In the genomic region with DNA sequence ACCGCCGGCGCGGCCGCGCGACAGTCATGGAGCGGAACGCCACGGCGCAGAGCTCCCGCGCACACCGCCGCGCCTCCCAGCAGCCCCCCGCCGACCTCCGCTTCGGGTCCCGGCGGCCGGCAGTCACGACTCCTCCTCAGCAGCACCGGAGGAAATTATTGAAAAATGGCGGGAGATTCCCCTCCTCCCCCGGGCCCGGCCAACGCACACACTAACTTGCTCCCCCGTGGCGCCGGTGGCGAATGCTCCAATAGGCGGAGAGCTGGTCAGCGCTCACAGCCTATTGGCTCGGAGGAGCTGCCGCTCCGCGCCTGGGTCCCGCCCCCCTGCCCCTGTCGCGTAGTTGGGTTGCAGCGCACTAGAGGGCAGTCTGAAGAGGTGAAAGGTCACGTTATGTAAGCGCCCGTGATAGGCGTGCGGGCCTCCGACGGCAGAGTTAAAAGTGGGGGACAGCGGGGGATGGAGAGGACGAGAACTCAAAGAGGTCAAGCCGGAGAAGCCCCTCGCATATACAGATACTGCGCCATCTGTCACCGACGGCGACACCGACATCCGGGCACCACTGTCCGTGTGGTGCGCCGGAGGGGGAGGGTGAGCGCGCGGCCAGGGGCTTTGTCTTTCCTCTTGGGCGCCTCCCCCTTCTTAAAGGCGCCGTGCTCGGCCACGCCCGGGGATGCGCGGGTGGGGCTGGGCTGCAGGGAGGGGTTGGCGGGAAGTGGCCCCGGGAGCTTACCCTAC, we compare ENCODE assay signal across 1 cellular context.
TF ChIP-seq lines count a peak whose summit lies in the region.

A gene with protein sequence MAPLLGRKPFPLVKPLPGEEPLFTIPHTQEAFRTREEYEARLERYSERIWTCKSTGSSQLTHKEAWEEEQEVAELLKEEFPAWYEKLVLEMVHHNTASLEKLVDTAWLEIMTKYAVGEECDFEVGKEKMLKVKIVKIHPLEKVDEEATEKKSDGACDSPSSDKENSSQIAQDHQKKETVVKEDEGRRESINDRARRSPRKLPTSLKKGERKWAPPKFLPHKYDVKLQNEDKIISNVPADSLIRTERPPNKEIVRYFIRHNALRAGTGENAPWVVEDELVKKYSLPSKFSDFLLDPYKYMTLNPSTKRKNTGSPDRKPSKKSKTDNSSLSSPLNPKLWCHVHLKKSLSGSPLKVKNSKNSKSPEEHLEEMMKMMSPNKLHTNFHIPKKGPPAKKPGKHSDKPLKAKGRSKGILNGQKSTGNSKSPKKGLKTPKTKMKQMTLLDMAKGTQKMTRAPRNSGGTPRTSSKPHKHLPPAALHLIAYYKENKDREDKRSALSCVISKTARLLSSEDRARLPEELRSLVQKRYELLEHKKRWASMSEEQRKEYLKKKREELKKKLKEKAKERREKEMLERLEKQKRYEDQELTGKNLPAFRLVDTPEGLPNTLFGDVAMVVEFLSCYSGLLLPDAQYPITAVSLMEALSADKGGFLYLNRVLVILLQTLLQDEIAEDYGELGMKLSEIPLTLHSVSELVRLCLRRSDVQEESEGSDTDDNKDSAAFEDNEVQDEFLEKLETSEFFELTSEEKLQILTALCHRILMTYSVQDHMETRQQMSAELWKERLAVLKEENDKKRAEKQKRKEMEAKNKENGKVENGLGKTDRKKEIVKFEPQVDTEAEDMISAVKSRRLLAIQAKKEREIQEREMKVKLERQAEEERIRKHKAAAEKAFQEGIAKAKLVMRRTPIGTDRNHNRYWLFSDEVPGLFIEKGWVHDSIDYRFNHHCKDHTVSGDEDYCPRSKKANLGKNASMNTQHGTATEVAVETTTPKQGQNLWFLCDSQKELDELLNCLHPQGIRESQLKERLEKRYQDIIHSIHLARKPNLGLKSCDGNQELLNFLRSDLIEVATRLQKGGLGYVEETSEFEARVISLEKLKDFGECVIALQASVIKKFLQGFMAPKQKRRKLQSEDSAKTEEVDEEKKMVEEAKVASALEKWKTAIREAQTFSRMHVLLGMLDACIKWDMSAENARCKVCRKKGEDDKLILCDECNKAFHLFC (N-terminal part only) (minus strand): TSS at position 213 of the 738 bp plus-strand sequence. CDS start 360 bp downstream, outside the sequence.

TF ChIP-seq in HepG2, 621 proteins besides CTCF, POLR2A, EP300 and RAD21 (continued from another document and continues in another):
- TF ChIP-seq, protein P1, sequence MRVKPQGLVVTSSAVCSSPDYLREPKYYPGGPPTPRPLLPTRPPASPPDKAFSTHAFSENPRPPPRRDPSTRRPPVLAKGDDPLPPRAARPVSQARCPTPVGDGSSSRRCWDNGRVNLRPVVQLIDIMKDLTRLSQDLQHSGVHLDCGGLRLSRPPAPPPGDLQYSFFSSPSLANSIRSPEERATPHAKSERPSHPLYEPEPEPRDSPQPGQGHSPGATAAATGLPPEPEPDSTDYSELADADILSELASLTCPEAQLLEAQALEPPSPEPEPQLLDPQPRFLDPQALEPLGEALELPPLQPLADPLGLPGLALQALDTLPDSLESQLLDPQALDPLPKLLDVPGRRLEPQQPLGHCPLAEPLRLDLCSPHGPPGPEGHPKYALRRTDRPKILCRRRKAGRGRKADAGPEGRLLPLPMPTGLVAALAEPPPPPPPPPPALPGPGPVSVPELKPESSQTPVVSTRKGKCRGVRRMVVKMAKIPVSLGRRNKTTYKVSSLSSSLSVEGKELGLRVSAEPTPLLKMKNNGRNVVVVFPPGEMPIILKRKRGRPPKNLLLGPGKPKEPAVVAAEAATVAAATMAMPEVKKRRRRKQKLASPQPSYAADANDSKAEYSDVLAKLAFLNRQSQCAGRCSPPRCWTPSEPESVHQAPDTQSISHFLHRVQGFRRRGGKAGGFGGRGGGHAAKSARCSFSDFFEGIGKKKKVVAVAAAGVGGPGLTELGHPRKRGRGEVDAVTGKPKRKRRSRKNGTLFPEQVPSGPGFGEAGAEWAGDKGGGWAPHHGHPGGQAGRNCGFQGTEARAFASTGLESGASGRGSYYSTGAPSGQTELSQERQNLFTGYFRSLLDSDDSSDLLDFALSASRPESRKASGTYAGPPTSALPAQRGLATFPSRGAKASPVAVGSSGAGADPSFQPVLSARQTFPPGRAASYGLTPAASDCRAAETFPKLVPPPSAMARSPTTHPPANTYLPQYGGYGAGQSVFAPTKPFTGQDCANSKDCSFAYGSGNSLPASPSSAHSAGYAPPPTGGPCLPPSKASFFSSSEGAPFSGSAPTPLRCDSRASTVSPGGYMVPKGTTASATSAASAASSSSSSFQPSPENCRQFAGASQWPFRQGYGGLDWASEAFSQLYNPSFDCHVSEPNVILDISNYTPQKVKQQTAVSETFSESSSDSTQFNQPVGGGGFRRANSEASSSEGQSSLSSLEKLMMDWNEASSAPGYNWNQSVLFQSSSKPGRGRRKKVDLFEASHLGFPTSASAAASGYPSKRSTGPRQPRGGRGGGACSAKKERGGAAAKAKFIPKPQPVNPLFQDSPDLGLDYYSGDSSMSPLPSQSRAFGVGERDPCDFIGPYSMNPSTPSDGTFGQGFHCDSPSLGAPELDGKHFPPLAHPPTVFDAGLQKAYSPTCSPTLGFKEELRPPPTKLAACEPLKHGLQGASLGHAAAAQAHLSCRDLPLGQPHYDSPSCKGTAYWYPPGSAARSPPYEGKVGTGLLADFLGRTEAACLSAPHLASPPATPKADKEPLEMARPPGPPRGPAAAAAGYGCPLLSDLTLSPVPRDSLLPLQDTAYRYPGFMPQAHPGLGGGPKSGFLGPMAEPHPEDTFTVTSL (CRISPR knock-in tag; IDR thresholded peaks at IDR 0.05; ENCODE audit: borderline replicate concordance), result no peak
- TF ChIP-seq, protein P2, sequence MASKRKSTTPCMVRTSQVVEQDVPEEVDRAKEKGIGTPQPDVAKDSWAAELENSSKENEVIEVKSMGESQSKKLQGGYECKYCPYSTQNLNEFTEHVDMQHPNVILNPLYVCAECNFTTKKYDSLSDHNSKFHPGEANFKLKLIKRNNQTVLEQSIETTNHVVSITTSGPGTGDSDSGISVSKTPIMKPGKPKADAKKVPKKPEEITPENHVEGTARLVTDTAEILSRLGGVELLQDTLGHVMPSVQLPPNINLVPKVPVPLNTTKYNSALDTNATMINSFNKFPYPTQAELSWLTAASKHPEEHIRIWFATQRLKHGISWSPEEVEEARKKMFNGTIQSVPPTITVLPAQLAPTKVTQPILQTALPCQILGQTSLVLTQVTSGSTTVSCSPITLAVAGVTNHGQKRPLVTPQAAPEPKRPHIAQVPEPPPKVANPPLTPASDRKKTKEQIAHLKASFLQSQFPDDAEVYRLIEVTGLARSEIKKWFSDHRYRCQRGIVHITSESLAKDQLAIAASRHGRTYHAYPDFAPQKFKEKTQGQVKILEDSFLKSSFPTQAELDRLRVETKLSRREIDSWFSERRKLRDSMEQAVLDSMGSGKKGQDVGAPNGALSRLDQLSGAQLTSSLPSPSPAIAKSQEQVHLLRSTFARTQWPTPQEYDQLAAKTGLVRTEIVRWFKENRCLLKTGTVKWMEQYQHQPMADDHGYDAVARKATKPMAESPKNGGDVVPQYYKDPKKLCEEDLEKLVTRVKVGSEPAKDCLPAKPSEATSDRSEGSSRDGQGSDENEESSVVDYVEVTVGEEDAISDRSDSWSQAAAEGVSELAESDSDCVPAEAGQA (IDR thresholded peaks at IDR 0.05; ENCODE audit: low read depth), result peak; percentile 40; the same call in 1 of the 2 replicates
- TF ChIP-seq, protein P2 (CRISPR knock-in tag; IDR thresholded peaks at IDR 0.05; ENCODE audit: borderline replicate concordance), result peak; percentile 39; the same call in 1 of the 2 replicates
- TF ChIP-seq ZMYM2 (CRISPR knock-in tag; IDR thresholded peaks at IDR 0.05) (peak; percentile 54; the same call in 1 of the 2 replicates), HIVEP1 (CRISPR knock-in tag; IDR thresholded peaks at IDR 0.05) (peak; percentile 74), ZMYM4 (CRISPR knock-in tag; IDR thresholded peaks at IDR 0.05) (peak; percentile 56; the same call in 1 of the 2 replicates), ZNF510 (CRISPR knock-in tag; IDR thresholded peaks at IDR 0.05; ENCODE audit: low read depth) (peak; percentile 31; the same call in 1 of the 2 replicates), CEBPB (IDR thresholded peaks at IDR 0.05; ENCODE audit: borderline replicate concordance, low read depth, low read length) (no peak), DMAP1 (CRISPR knock-in tag; IDR thresholded peaks at IDR 0.05) (peak; percentile 99), NCOA5 (CRISPR knock-in tag; IDR thresholded peaks at IDR 0.05) (no peak), SIX4 (CRISPR knock-in tag; IDR thresholded peaks at IDR 0.05) (no peak), ARNT2 (CRISPR knock-in tag; IDR thresholded peaks at IDR 0.05; ENCODE audit: low read depth) (peak; percentile 76; the same call in 1 of the 2 replicates), NFE2L1 (CRISPR knock-in tag; IDR thresholded peaks at IDR 0.05; ENCODE audit: borderline replicate concordance) (no peak), SMC3 (IDR thresholded peaks at IDR 0.05; ENCODE audit: low read length) (no peak), KLF11 (CRISPR knock-in tag; IDR thresholded peaks at IDR 0.05) (no peak)
- TF ChIP-seq, protein P3, sequence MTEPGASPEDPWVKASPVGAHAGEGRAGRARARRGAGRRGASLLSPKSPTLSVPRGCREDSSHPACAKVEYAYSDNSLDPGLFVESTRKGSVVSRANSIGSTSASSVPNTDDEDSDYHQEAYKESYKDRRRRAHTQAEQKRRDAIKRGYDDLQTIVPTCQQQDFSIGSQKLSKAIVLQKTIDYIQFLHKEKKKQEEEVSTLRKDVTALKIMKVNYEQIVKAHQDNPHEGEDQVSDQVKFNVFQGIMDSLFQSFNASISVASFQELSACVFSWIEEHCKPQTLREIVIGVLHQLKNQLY (CRISPR knock-in tag; IDR thresholded peaks at IDR 0.05), result peak; percentile 41; the same call in 1 of the 2 replicates
- TF ChIP-seq, protein P4, sequence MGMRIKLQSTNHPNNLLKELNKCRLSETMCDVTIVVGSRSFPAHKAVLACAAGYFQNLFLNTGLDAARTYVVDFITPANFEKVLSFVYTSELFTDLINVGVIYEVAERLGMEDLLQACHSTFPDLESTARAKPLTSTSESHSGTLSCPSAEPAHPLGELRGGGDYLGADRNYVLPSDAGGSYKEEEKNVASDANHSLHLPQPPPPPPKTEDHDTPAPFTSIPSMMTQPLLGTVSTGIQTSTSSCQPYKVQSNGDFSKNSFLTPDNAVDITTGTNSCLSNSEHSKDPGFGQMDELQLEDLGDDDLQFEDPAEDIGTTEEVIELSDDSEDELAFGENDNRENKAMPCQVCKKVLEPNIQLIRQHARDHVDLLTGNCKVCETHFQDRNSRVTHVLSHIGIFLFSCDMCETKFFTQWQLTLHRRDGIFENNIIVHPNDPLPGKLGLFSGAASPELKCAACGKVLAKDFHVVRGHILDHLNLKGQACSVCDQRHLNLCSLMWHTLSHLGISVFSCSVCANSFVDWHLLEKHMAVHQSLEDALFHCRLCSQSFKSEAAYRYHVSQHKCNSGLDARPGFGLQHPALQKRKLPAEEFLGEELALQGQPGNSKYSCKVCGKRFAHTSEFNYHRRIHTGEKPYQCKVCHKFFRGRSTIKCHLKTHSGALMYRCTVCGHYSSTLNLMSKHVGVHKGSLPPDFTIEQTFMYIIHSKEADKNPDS (CRISPR knock-in tag; IDR thresholded peaks at IDR 0.05), result no peak; the same call in 1 of the 2 replicates
- TF ChIP-seq, protein P5, sequence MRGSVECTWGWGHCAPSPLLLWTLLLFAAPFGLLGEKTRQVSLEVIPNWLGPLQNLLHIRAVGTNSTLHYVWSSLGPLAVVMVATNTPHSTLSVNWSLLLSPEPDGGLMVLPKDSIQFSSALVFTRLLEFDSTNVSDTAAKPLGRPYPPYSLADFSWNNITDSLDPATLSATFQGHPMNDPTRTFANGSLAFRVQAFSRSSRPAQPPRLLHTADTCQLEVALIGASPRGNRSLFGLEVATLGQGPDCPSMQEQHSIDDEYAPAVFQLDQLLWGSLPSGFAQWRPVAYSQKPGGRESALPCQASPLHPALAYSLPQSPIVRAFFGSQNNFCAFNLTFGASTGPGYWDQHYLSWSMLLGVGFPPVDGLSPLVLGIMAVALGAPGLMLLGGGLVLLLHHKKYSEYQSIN (CRISPR knock-in tag; IDR thresholded peaks at IDR 0.05; ENCODE audit: borderline replicate concordance), result no peak
- TF ChIP-seq, protein P6, sequence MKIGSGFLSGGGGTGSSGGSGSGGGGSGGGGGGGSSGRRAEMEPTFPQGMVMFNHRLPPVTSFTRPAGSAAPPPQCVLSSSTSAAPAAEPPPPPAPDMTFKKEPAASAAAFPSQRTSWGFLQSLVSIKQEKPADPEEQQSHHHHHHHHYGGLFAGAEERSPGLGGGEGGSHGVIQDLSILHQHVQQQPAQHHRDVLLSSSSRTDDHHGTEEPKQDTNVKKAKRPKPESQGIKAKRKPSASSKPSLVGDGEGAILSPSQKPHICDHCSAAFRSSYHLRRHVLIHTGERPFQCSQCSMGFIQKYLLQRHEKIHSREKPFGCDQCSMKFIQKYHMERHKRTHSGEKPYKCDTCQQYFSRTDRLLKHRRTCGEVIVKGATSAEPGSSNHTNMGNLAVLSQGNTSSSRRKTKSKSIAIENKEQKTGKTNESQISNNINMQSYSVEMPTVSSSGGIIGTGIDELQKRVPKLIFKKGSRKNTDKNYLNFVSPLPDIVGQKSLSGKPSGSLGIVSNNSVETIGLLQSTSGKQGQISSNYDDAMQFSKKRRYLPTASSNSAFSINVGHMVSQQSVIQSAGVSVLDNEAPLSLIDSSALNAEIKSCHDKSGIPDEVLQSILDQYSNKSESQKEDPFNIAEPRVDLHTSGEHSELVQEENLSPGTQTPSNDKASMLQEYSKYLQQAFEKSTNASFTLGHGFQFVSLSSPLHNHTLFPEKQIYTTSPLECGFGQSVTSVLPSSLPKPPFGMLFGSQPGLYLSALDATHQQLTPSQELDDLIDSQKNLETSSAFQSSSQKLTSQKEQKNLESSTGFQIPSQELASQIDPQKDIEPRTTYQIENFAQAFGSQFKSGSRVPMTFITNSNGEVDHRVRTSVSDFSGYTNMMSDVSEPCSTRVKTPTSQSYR (CRISPR knock-in tag; IDR thresholded peaks at IDR 0.05; ENCODE audit: borderline replicate concordance), result peak; percentile 92
- TF ChIP-seq, protein P7, sequence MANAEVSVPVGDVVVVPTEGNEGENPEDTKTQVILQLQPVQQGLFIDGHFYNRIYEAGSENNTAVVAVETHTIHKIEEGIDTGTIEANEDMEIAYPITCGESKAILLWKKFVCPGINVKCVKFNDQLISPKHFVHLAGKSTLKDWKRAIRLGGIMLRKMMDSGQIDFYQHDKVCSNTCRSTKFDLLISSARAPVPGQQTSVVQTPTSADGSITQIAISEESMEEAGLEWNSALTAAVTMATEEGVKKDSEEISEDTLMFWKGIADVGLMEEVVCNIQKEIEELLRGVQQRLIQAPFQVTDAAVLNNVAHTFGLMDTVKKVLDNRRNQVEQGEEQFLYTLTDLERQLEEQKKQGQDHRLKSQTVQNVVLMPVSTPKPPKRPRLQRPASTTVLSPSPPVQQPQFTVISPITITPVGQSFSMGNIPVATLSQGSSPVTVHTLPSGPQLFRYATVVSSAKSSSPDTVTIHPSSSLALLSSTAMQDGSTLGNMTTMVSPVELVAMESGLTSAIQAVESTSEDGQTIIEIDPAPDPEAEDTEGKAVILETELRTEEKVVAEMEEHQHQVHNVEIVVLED (CRISPR knock-in tag; IDR thresholded peaks at IDR 0.05; ENCODE audit: borderline replicate concordance), result peak; percentile 87
